1 cellular context compared by ENCODE assay signal in genomic region chr6:142373268-142374089, GRCh38.
A peak's percentile ranks its signal among the peaks of the same experiment; 100 is the strongest.
TF ChIP-seq lines count a peak whose summit lies in the region.

No MANE protein-coding gene starts in this region.

TF ChIP-seq in HepG2, 621 proteins besides CTCF, POLR2A, EP300 and RAD21 (continued from another document):
- TF ChIP-seq ZBTB3 (CRISPR knock-in tag; IDR thresholded peaks at IDR 0.05; ENCODE audit: borderline replicate concordance, low read depth) (no peak), MTERF4 (CRISPR knock-in tag; IDR thresholded peaks at IDR 0.05) (no peak), NR1H2 (CRISPR knock-in tag; IDR thresholded peaks at IDR 0.05; ENCODE audit: borderline replicate concordance, low read depth) (no peak), MEIS2 (CRISPR knock-in tag; IDR thresholded peaks at IDR 0.05) (no peak), ZBTB26 (CRISPR knock-in tag; IDR thresholded peaks at IDR 0.05; ENCODE audit: borderline replicate concordance) (no peak), DNMT3B (CRISPR knock-in tag; conservative IDR thresholded peaks at IDR 0.05) (0 out of 2 replicates have a peak, but pooled peaks have one; percentile 13), ZNF260 (CRISPR knock-in tag; IDR thresholded peaks at IDR 0.05; ENCODE audit: borderline replicate concordance, low read depth) (no peak), HDAC2 (CRISPR knock-in tag; IDR thresholded peaks at IDR 0.05) (peak; percentile 25; the same call in 1 of the 2 replicates), PHF5A (CRISPR knock-in tag; IDR thresholded peaks at IDR 0.05; ENCODE audit: low read depth, unreplicated experiment) (no peak), AKAP8 (CRISPR knock-in tag; IDR thresholded peaks at IDR 0.05) (no peak), TCF7 (IDR thresholded peaks at IDR 0.05; ENCODE audit: low read depth) (no peak), ZNF563 (CRISPR knock-in tag; IDR thresholded peaks at IDR 0.05) (no peak), ADNP (CRISPR knock-in tag; IDR thresholded peaks at IDR 0.05) (peak; percentile 10; the same call in 1 of the 2 replicates), ZSCAN5A (CRISPR knock-in tag; IDR thresholded peaks at IDR 0.05; ENCODE audit: borderline replicate concordance) (no peak), GTF2F1 (IDR thresholded peaks at IDR 0.05; ENCODE audit: low read length) (no peak), RXRB (CRISPR knock-in tag; IDR thresholded peaks at IDR 0.05; ENCODE audit: borderline replicate concordance) (no peak), NR2F1 (CRISPR knock-in tag; IDR thresholded peaks at IDR 0.05) (no peak), ZNF180 (CRISPR knock-in tag; IDR thresholded peaks at IDR 0.05; ENCODE audit: borderline replicate concordance, low read depth) (no peak), U2AF1 (optimal IDR thresholded peaks at IDR 0.05; ENCODE audit: low read depth, low read length) (no peak), NAIF1 (CRISPR knock-in tag; IDR thresholded peaks at IDR 0.05; ENCODE audit: borderline replicate concordance) (no peak), PRDM15 (CRISPR knock-in tag; IDR thresholded peaks at IDR 0.05) (no peak), ZNF33A (CRISPR knock-in tag; IDR thresholded peaks at IDR 0.05; ENCODE audit: borderline replicate concordance) (no peak), ZNF878 (CRISPR knock-in tag; IDR thresholded peaks at IDR 0.05) (0 out of 2 replicates have a peak, but pooled peaks have one; percentile 56), ZNF670 (CRISPR knock-in tag; IDR thresholded peaks at IDR 0.05; ENCODE audit: borderline replicate concordance) (peak; percentile 58; the same call in 1 of the 2 replicates), PITX1 (CRISPR knock-in tag; IDR thresholded peaks at IDR 0.05) (no peak), RARA (CRISPR knock-in tag; IDR thresholded peaks at IDR 0.05) (peak; percentile 74), SOX6 (IDR thresholded peaks at IDR 0.05) (no peak), SOX6 (CRISPR knock-in tag; IDR thresholded peaks at IDR 0.05) (no peak), ZNF788 (CRISPR knock-in tag; IDR thresholded peaks at IDR 0.05; ENCODE audit: borderline replicate concordance) (no peak), FOXM1 (CRISPR knock-in tag; IDR thresholded peaks at IDR 0.05) (no peak), SAP130 (CRISPR knock-in tag; IDR thresholded peaks at IDR 0.05; ENCODE audit: low read depth) (no peak; the same call in 1 of the 2 replicates), ZNF30 (CRISPR knock-in tag; IDR thresholded peaks at IDR 0.05) (no peak), ZFX (CRISPR knock-in tag; IDR thresholded peaks at IDR 0.05; ENCODE audit: low read depth) (no peak), SUZ12 (IDR thresholded peaks at IDR 0.05; ENCODE audit: low read depth, low read length) (no peak), SKI (IDR thresholded peaks at IDR 0.05; ENCODE audit: partially characterized antibody) (peak; percentile 42)
- TF ChIP-seq, protein P1, sequence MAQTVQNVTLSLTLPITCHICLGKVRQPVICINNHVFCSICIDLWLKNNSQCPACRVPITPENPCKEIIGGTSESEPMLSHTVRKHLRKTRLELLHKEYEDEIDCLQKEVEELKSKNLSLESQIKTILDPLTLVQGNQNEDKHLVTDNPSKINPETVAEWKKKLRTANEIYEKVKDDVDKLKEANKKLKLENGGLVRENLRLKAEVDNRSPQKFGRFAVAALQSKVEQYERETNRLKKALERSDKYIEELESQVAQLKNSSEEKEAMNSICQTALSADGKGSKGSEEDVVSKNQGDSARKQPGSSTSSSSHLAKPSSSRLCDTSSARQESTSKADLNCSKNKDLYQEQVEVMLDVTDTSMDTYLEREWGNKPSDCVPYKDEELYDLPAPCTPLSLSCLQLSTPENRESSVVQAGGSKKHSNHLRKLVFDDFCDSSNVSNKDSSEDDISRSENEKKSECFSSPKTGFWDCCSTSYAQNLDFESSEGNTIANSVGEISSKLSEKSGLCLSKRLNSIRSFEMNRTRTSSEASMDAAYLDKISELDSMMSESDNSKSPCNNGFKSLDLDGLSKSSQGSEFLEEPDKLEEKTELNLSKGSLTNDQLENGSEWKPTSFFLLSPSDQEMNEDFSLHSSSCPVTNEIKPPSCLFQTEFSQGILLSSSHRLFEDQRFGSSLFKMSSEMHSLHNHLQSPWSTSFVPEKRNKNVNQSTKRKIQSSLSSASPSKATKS (CRISPR knock-in tag; IDR thresholded peaks at IDR 0.05), result no peak
- TF ChIP-seq, protein P2, sequence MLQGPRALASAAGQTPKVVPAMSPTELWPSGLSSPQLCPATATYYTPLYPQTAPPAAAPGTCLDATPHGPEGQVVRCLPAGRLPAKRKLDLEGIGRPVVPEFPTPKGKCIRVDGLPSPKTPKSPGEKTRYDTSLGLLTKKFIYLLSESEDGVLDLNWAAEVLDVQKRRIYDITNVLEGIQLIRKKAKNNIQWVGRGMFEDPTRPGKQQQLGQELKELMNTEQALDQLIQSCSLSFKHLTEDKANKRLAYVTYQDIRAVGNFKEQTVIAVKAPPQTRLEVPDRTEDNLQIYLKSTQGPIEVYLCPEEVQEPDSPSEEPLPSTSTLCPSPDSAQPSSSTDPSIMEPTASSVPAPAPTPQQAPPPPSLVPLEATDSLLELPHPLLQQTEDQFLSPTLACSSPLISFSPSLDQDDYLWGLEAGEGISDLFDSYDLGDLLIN (CRISPR knock-in tag; IDR thresholded peaks at IDR 0.05; ENCODE audit: borderline replicate concordance), result no peak
- TF ChIP-seq, protein P3, sequence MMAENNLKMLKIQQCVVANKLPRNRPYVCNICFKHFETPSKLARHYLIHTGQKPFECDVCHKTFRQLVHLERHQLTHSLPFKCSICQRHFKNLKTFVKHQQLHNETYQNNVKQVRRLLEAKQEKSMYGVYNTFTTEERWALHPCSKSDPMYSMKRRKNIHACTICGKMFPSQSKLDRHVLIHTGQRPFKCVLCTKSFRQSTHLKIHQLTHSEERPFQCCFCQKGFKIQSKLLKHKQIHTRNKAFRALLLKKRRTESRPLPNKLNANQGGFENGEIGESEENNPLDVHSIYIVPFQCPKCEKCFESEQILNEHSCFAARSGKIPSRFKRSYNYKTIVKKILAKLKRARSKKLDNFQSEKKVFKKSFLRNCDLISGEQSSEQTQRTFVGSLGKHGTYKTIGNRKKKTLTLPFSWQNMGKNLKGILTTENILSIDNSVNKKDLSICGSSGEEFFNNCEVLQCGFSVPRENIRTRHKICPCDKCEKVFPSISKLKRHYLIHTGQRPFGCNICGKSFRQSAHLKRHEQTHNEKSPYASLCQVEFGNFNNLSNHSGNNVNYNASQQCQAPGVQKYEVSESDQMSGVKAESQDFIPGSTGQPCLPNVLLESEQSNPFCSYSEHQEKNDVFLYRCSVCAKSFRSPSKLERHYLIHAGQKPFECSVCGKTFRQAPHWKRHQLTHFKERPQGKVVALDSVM (CRISPR knock-in tag; IDR thresholded peaks at IDR 0.05), result peak; percentile 88
- TF ChIP-seq, protein P4, sequence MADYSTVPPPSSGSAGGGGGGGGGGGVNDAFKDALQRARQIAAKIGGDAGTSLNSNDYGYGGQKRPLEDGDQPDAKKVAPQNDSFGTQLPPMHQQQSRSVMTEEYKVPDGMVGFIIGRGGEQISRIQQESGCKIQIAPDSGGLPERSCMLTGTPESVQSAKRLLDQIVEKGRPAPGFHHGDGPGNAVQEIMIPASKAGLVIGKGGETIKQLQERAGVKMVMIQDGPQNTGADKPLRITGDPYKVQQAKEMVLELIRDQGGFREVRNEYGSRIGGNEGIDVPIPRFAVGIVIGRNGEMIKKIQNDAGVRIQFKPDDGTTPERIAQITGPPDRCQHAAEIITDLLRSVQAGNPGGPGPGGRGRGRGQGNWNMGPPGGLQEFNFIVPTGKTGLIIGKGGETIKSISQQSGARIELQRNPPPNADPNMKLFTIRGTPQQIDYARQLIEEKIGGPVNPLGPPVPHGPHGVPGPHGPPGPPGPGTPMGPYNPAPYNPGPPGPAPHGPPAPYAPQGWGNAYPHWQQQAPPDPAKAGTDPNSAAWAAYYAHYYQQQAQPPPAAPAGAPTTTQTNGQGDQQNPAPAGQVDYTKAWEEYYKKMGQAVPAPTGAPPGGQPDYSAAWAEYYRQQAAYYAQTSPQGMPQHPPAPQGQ (CRISPR knock-in tag; IDR thresholded peaks at IDR 0.05; ENCODE audit: borderline replicate concordance), result no peak
TF ChIP-seq in HepG2: peak in this region for 40.
